9 cellular contexts compared by ENCODE assay signal in the genomic region with DNA sequence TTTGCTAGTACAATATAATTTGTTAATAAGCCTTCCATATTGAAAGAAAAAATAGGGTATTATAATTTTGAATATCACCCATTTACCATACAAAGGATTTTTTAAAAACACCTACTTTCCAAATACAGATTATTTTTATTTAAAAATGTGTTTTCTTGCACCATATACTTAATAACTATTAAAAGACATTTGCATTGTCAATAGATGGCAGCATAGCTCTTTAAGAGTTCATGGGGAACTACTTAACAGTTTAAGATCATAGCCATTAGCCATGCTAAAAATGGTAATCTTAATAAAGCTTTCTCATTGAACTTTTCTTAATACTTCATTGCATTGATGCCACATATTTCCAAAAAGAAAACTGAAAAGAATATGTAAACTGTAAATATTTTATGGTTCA.
DNase-seq lines count a peak whose midpoint lies in the region; FAIRE-seq and TF ChIP-seq lines count a peak whose summit lies in the region.
"Had no signal": no experiment of that assay in that cellular context is flagged by ENCODE, and none has a peak within 500 bp of the region (broad histone marks: within the 10 kb centered on the region; RNA-seq: fewer than 3 reads in every experiment).

No MANE protein-coding gene starts in this region.

- H3K56ac ChIP-seq in H1 (replicated peaks; ENCODE audit: insufficient read length, low read depth, low read length): no peak overlapping the region

- no peak overlapping the region for H2BK15ac ChIP-seq in H1 (ENCODE audit: low read length)

- H4K91ac ChIP-seq in H1 (replicated peaks; ENCODE audit: insufficient read length, low read length): no peak overlapping the region

- TF ChIP-seq EP300 in H1 (IDR thresholded peaks at IDR 0.05; ENCODE audit: borderline replicate concordance in 1 of 2, low read depth in 2 of 2, low read length in 2 of 2) (no peak), stomach (IDR thresholded peaks at IDR 0.05) (no peak)

- H3K9me3 Mint-ChIP-seq in activated naive CD8-positive, alpha-beta T cell treated with anti-CD3 and anti-CD28 coated beads for 36 hours: no peaks in the 10 kb centered on the region
- H3K9me3 Mint-ChIP-seq: dendritic cell treated with granulocyte-macrophage colony-stimulating factor and Interleukin-4, amounts not matched to agents 40 ng/mL and 50 ng/mL, for 4 days had no signal

- H3K4me3 ChIP-seq in H1 (ENCODE audit: extremely low read depth in 1 of 4, insufficient read depth in 2 of 4, low read depth in 3 of 4, low read length in 4 of 4) (no peak overlapping the region), prostate gland (no peak overlapping the region), stomach (no peak overlapping the region)

- no peak overlapping the region for H2BK120ac ChIP-seq in H1 (replicated peaks; ENCODE audit: low read depth, low read length)

- no peak overlapping the region for H3K23ac ChIP-seq in H1 (ENCODE audit: insufficient read length)

- H2AK5ac ChIP-seq in H1 (ENCODE audit: low read depth, low read length): no peak overlapping the region

- H4K20me1 ChIP-seq in H1 (replicated peaks in 1 of 2; ENCODE audit: control insufficient read depth in 1 of 2, insufficient read depth in 2 of 2, low read length in 2 of 2): no peaks in the 10 kb centered on the region

- CTCF ChIA-PET in H1 (lab: Charles Lee; ENCODE audit: partially characterized antibody): interaction anchor here (0.6 kb wide), 3 partner anchors 899 to 1467 kb away, joined by 3 to 4 read pairs (median 3); no protein-coding TSS in a partner anchor

- DNase-seq in HCEC 1CT (peak; percentile 58), NCI-H345 (lab: John Stamatoyannopoulos, UW) (peak; percentile 21), H1 (ENCODE audit: low read depth in 1 of 2, low spot score in 2 of 2) (no peak), prostate gland (ENCODE audit: low spot score) (no peak), ureter (ENCODE audit: low spot score) (no peak), stomach (no peak), DMS79 treated with DMSO at 0.1 percent for 48 hours (lab: John Stamatoyannopoulos, UW) (no peak)
- DNase-seq in activated naive CD8-positive, alpha-beta T cell treated with anti-CD3 and anti-CD28 coated beads for 36 hours: no peak

- H3K4ac ChIP-seq in H1 (replicated peaks; ENCODE audit: insufficient read length, low read depth, low read length): no peak overlapping the region

- no peak for FAIRE-seq in H1 (lab: Jason Lieb, UNC)

- no peak overlapping the region for H3K14ac ChIP-seq in H1 (ENCODE audit: insufficient read length)

- no peak overlapping the region for H3K4me3 Mint-ChIP-seq in activated naive CD8-positive, alpha-beta T cell treated with anti-CD3 and anti-CD28 coated beads for 36 hours
- H3K4me3 Mint-ChIP-seq: dendritic cell treated with granulocyte-macrophage colony-stimulating factor and Interleukin-4, amounts not matched to agents 40 ng/mL and 50 ng/mL, for 4 days had no signal

- H3K9ac ChIP-seq in H1 (replicated peaks in 1 of 4; ENCODE audit: extremely low read depth in 1 of 4, low read depth in 3 of 4, low read length in 3 of 4): no peak overlapping the region

- no peaks in the 10 kb centered on the region for H3K27me3 ChIP-seq in H1 (replicated peaks in 1 of 4; ENCODE audit: control insufficient read depth in 3 of 4, extremely low read depth in 1 of 4, insufficient read depth in 3 of 4, low read length in 3 of 4)
- H3K27me3 ChIP-seq in prostate gland (replicated peaks; ENCODE audit: insufficient read depth): no peaks in the 10 kb centered on the region
- no peaks in the 10 kb centered on the region for H3K27me3 ChIP-seq in stomach

- POLR2A ChIA-PET in H1 (lab: Charles Lee; ENCODE audit: partially characterized antibody): no interaction called here

- H3K18ac ChIP-seq in H1 (ENCODE audit: extremely low read depth, low read length): no peak overlapping the region

- no peaks in the 10 kb centered on the region for H3K36me3 Mint-ChIP-seq in activated naive CD8-positive, alpha-beta T cell treated with anti-CD3 and anti-CD28 coated beads for 36 hours

- no peak overlapping the region for H2AFZ ChIP-seq in H1 (ENCODE audit: low read length)

- peak in 1 of 2 experiments; percentile 73 for TF ChIP-seq RAD21 in H1 (IDR thresholded peaks at IDR 0.05 in 1 of 2, conservative IDR thresholded peaks at IDR 0.05 in 1 of 2; ENCODE audit: low read depth in 2 of 2, low read length in 2 of 2)

- no peak overlapping the region for H3K27ac Mint-ChIP-seq in activated naive CD8-positive, alpha-beta T cell treated with anti-CD3 and anti-CD28 coated beads for 36 hours
- H3K27ac Mint-ChIP-seq: dendritic cell treated with granulocyte-macrophage colony-stimulating factor and Interleukin-4, amounts not matched to agents 40 ng/mL and 50 ng/mL, for 4 days had no signal

- H4K8ac ChIP-seq in H1 (ENCODE audit: extremely low read depth, insufficient read depth, low read length): no peak overlapping the region

- H2BK12ac ChIP-seq in H1 (ENCODE audit: low read depth, low read length): no peak overlapping the region

- TF ChIP-seq CTCF in H1 (IDR thresholded peaks at IDR 0.05; ENCODE audit: control extremely low read depth in 1 of 3, insufficient read depth in 1 of 3, low read depth in 1 of 3, low read length in 3 of 3): peak in 2 of 3 experiments; percentile 20 to 23; a peak in 2 of 4 replicates
- TF ChIP-seq CTCF in prostate gland (IDR thresholded peaks at IDR 0.05): peak; percentile 14 to 41 (median 26)
- peak in 1 of 7 experiments; percentile 31 for TF ChIP-seq CTCF in stomach (IDR thresholded peaks at IDR 0.05)

- no peak overlapping the region for H3K4me2 ChIP-seq in H1 (ENCODE audit: insufficient read depth in 1 of 2, low read depth in 2 of 2, low read length in 2 of 2)

- H2BK20ac ChIP-seq in H1 (ENCODE audit: low read length): no peak overlapping the region

- intact Hi-C loops in prostate gland (cut with DNase I) (no loop called here), stomach (cut with DNase I; ENCODE audit: low total_unique reads) (no loop called here)

- H2BK5ac ChIP-seq in H1 (ENCODE audit: low read depth, low read length): no peak overlapping the region

- no peaks in the 10 kb centered on the region for H3K9me3 ChIP-seq in H1 (ENCODE audit: insufficient read depth in 2 of 2, low read depth in 1 of 2, low read length in 1 of 2)
- no peaks in the 10 kb centered on the region for H3K9me3 ChIP-seq in prostate gland
- H3K9me3 ChIP-seq in stomach: no peaks in the 10 kb centered on the region

- no peaks in the 10 kb centered on the region for H3K79me1 ChIP-seq in H1 (ENCODE audit: low read depth, low read length)

- H3K4me1 Mint-ChIP-seq in activated naive CD8-positive, alpha-beta T cell treated with anti-CD3 and anti-CD28 coated beads for 36 hours: no peaks in the 10 kb centered on the region

- H3K79me2 ChIP-seq in H1 (ENCODE audit: control insufficient read depth in 1 of 2, insufficient read depth in 2 of 2, low read length in 2 of 2): no peaks in the 10 kb centered on the region

- H3K4me1 ChIP-seq in H1 (replicated peaks in 1 of 4; ENCODE audit: control insufficient read depth in 3 of 4, insufficient read depth in 4 of 4, low read length in 3 of 4) (no peaks in the 10 kb centered on the region), prostate gland (replicated peaks) (no peaks in the 10 kb centered on the region), stomach (no peaks in the 10 kb centered on the region)

- no peak overlapping the region for H3K27ac ChIP-seq in H1 (ENCODE audit: low read depth, low read length)
- no peak overlapping the region for H3K27ac ChIP-seq in prostate gland
- no peak overlapping the region for H3K27ac ChIP-seq in stomach

- H3K36me3 ChIP-seq in H1 (ENCODE audit: control insufficient read depth in 2 of 4, insufficient read depth in 4 of 4, low read length in 3 of 4) (no peaks in the 10 kb centered on the region), prostate gland (no peaks in the 10 kb centered on the region), stomach (no peaks in the 10 kb centered on the region)

- no peak for TF ChIP-seq POLR2A in H1 (IDR thresholded peaks at IDR 0.05; ENCODE audit: control extremely low read depth in 1 of 2, low read depth in 2 of 2, low read length in 2 of 2)
- TF ChIP-seq POLR2A in prostate gland (IDR thresholded peaks at IDR 0.05): no peak
- TF ChIP-seq POLR2A in stomach (IDR thresholded peaks at IDR 0.05): no peak

- H4K5ac ChIP-seq in H1 (ENCODE audit: insufficient read length, low read depth, low read length): no peak overlapping the region

- H3K27me3 Mint-ChIP-seq in activated naive CD8-positive, alpha-beta T cell treated with anti-CD3 and anti-CD28 coated beads for 36 hours: no peaks in the 10 kb centered on the region
- H3K27me3 Mint-ChIP-seq: dendritic cell treated with granulocyte-macrophage colony-stimulating factor and Interleukin-4, amounts not matched to agents 40 ng/mL and 50 ng/mL, for 4 days had no signal

- H3K23me2 ChIP-seq in H1 (ENCODE audit: low read depth, low read length): no peaks in the 10 kb centered on the region

TF ChIP-seq in H1, 55 proteins besides CTCF, POLR2A, EP300 and RAD21:
- TF ChIP-seq TEAD4 (IDR thresholded peaks at IDR 0.05; ENCODE audit: low read depth, low read length): no peak
- no peak for TF ChIP-seq TBP (IDR thresholded peaks at IDR 0.05; ENCODE audit: low read depth, low read length)
- no peak for TF ChIP-seq SRF (IDR thresholded peaks at IDR 0.05; ENCODE audit: low read depth, low read length)
- TF ChIP-seq ZNF274 (IDR thresholded peaks at IDR 0.05; ENCODE audit: borderline replicate concordance, extremely low read depth, low read length): no peak
- TF ChIP-seq SP4 (IDR thresholded peaks at IDR 0.05; ENCODE audit: low read length): no peak
- no peak for TF ChIP-seq SAP30 (IDR thresholded peaks at IDR 0.05; ENCODE audit: insufficient read depth, insufficient replicate concordance, low read length)
- TF ChIP-seq SUZ12 (IDR thresholded peaks at IDR 0.05; ENCODE audit: low read length): no peak

Comparison
In these comparisons a context has a peak if more than half of its experiments do, and no peak if none do; other contexts are left out.
1. DNase-seq: peak in HCEC 1CT (single experiment) and NCI-H345 (single experiment); none in H1 (0 of 2), prostate gland (single experiment), ureter (single experiment), stomach (single experiment), activated naive CD8-positive, alpha-beta T cell treated with anti-CD3 and anti-CD28 coated beads for 36 hours (single experiment) and DMS79 treated with DMSO at 0.1 percent for 48 hours (single experiment).